ENCODE assay signal across 16 cellular contexts in genomic region chr16:69323428-69323827, GRCh38. TPM values are rescaled to one million over a fixed set of nuclear protein-coding genes. Genes with fewer than 3 reads are reported as not detected.
"Had no signal": no experiment of that assay in that cellular context is flagged by ENCODE, and none has a peak within 500 bp of the region (broad histone marks: within the 10 kb centered on the region; RNA-seq: fewer than 3 reads in every experiment).

No MANE protein-coding gene starts in this region.

- H3K9ac ChIP-seq: neural progenitor cell had no signal

- H3K4me3 ChIP-seq: lower lobe of right lung, neural progenitor cell, ovary had no signal

- H3K4me3 Mint-ChIP-seq: central memory CD8-positive, alpha-beta T cell; neural progenitor cell had no signal

- H3K36me3 ChIP-seq: ovary had no signal

- H3K27ac ChIP-seq: brain microvascular endothelial cell, foreskin keratinocyte, lower lobe of right lung, neural progenitor cell, ovary had no signal

- DNase-seq: activated CD4-positive, alpha-beta T cell treated with anti-CD3 and anti-CD28 coated beads, Interleukin-2, amount 50 U/mL, for 1 hour; activated gamma-delta T cell; brain microvascular endothelial cell; effector CD8-positive, alpha-beta T cell; foreskin keratinocyte; kidney glomerular epithelial cell; lower lobe of right lung; ovary; stimulated activated naive CD4-positive, alpha-beta T cell treated with Interleukin-2 at 50 U/mL for 16 hours; T-helper 1 cell; T1000; trophoblast cell had no signal

- H3K27ac Mint-ChIP-seq: neural progenitor cell had no signal

- H3K27me3 Mint-ChIP-seq: central memory CD8-positive, alpha-beta T cell had no signal

- H3K9me3 ChIP-seq: lower lobe of right lung, ovary had no signal

- H3K9me3 Mint-ChIP-seq: central memory CD8-positive, alpha-beta T cell; neural progenitor cell had no signal

- ATAC-seq: activated CD4-positive, CD25-positive, alpha-beta regulatory T cell treated with anti-CD3 and anti-CD28 coated beads, Interleukin-2, amount 50 U/mL, for 24 hours; foreskin keratinocyte; SK-N-SH treated with all-trans-retinoic acid at 6 μM for 48 hours had no signal

- H3K4me2 ChIP-seq: neural progenitor cell had no signal

- H3K27me3 ChIP-seq: brain microvascular endothelial cell, foreskin keratinocyte, neural progenitor cell, ovary had no signal

- H2AFZ ChIP-seq: neural progenitor cell had no signal

RNA-seq across cellular contexts. Expression of gene TMED6, which starts 28.2 kb away (rescaled TPM):
- total RNA-seq: foreskin keratinocyte had no signal
- polyA plus RNA-seq: ovary had no signal
